8 cellular contexts compared by ENCODE assay signal in genomic region chr2:45964226-45964841, GRCh38.
DNase-seq lines count a peak whose midpoint lies in the region; ATAC-seq and TF ChIP-seq lines count a peak whose summit lies in the region.

No MANE protein-coding gene starts in this region.

- intact Hi-C loops in uterus (cut with DNase I; ENCODE audit: low total_unique reads) = no loop called here

- TF ChIP-seq POLR2A in uterus (IDR thresholded peaks at IDR 0.05) = no peak

- peak; percentile 98 for TF ChIP-seq EP300 in Ishikawa (IDR thresholded peaks at IDR 0.05; ENCODE audit: borderline replicate concordance)

- no peak for ATAC-seq in HG02973 (IDR thresholded peaks at IDR 0.05; ENCODE audit: unreplicated experiment)
- no peak for ATAC-seq in HG02588 (IDR thresholded peaks at IDR 0.05; ENCODE audit: unreplicated experiment)

- no peaks in the 10 kb centered on the region for H3K27me3 ChIP-seq in uterus

- peak; percentile 88 for DNase-seq in AG20443 (ENCODE audit: low spot score)
- DNase-seq in anterior cingulate cortex (lab: John Stamatoyannopoulos, UW) = peak in 31 of 58 donors; percentile 3 to 58 (median 15)
- peak; percentile 67 for DNase-seq in iris pigment epithelial cell (ENCODE audit: low read depth)
- DNase-seq in uterus = peak; percentile 73 to 83
- DNase-seq in NCI-H1930 (lab: John Stamatoyannopoulos, UW) = no peak

- no peak overlapping the region for H3K4me3 ChIP-seq in uterus

- H3K36me3 ChIP-seq in uterus = no peaks in the 10 kb centered on the region

- H3K9me3 ChIP-seq in uterus = no peaks in the 10 kb centered on the region

- peak; percentile 8; the same call in 1 of the 2 replicates for TF ChIP-seq RAD21 in Ishikawa (IDR thresholded peaks at IDR 0.05; ENCODE audit: low read depth)

- H3K27ac ChIP-seq in uterus = peak overlapping the region; percentile 40 to 43

- peaks cover 0 to 9% of the 10 kb centered on the region in 2 donors for H3K4me1 ChIP-seq in uterus

- no peak for TF ChIP-seq CTCF in uterus (IDR thresholded peaks at IDR 0.05)

TF ChIP-seq in Ishikawa, 13 proteins besides CTCF, POLR2A, EP300 and RAD21:
- peak; percentile 27; the same call in 1 of the 2 replicates for TF ChIP-seq TAF1 (IDR thresholded peaks at IDR 0.05; ENCODE audit: low read depth)
- peak; percentile 96 for TF ChIP-seq FOXM1 (IDR thresholded peaks at IDR 0.05; ENCODE audit: borderline replicate concordance, low read depth)
- peak; percentile 72 for TF ChIP-seq CEBPB (IDR thresholded peaks at IDR 0.05)
- no peak for TF ChIP-seq REST (IDR thresholded peaks at IDR 0.05; ENCODE audit: low read depth)
- peak; percentile 34; the same call in 1 of the 2 replicates for TF ChIP-seq YY1 (IDR thresholded peaks at IDR 0.05; ENCODE audit: low read depth)
- peak; percentile 100 for TF ChIP-seq NFIC (IDR thresholded peaks at IDR 0.05)
- TF ChIP-seq, protein P1, sequence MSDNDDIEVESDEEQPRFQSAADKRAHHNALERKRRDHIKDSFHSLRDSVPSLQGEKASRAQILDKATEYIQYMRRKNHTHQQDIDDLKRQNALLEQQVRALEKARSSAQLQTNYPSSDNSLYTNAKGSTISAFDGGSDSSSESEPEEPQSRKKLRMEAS (IDR thresholded peaks at IDR 0.05) = peak; percentile 86
- peak; percentile 97 for TF ChIP-seq TCF12 (IDR thresholded peaks at IDR 0.05; ENCODE audit: low read depth)
- TF ChIP-seq CREB1 (IDR thresholded peaks at IDR 0.05; ENCODE audit: low read depth) = no peak
- peak; percentile 97 for TF ChIP-seq TEAD4 (IDR thresholded peaks at IDR 0.05)
- TF ChIP-seq EGR1 (IDR thresholded peaks at IDR 0.05) = no peak
- peak; percentile 77; the same call in 1 of the 2 replicates for TF ChIP-seq ZBTB7A (IDR thresholded peaks at IDR 0.05; ENCODE audit: low read depth)
- TF ChIP-seq USF1 (IDR thresholded peaks at IDR 0.05) = peak; percentile 36; the same call in 1 of the 2 replicates

Comparison
In these comparisons a context has a peak if more than half of its experiments do, and no peak if none do; other contexts are left out.
1. DNase-seq: peak in AG20443 (single experiment), anterior cingulate cortex (31 of 58), iris pigment epithelial cell (single experiment) and uterus (2 of 2); none in NCI-H1930 (0 of 2).